18 cellular contexts compared by ENCODE assay signal in genomic region chr7:115449689-115450088, GRCh38.
"Had no signal": no experiment of that assay in that cellular context is flagged by ENCODE, and none has a peak within 500 bp of the region (broad histone marks: within the 10 kb centered on the region; RNA-seq: fewer than 3 reads in every experiment).

No MANE protein-coding gene starts in this region.

- H3K9me3 ChIP-seq: body of pancreas, tibial artery, uterus had no signal

- H3K36me3 Mint-ChIP-seq: mesothelial cell of epicardium; stimulated activated memory B cell treated with anti-CD40 and anti-IgM and Interleukin-4, amounts not matched to agents 10 μg/mL and 1 μg/mL and 100 μg/mL, for 72 hours had no signal

- H3K36me3 ChIP-seq: right atrium auricular region, tibial artery, uterus had no signal

- H3K4me1 Mint-ChIP-seq: mesothelial cell of epicardium had no signal

- H3K4me3 Mint-ChIP-seq: activated CD8-positive, alpha-beta T cell treated with anti-CD3 and anti-CD28 coated beads, Interleukin-2, amount 10 ng/mL, durations not matched to agents 7 days and 5 days; mesothelial cell of epicardium; stimulated activated memory B cell treated with anti-CD40 and anti-IgM and Interleukin-4, amounts not matched to agents 10 μg/mL and 1 μg/mL and 100 μg/mL, for 72 hours had no signal

- H3K4me1 ChIP-seq: body of pancreas, right atrium auricular region, tibial artery, uterus had no signal

- H3K27ac Mint-ChIP-seq: activated CD8-positive, alpha-beta T cell treated with anti-CD3 and anti-CD28 coated beads, Interleukin-2, amount 10 ng/mL, durations not matched to agents 7 days and 5 days; mesothelial cell of epicardium; stimulated activated memory B cell treated with anti-CD40 and anti-IgM and Interleukin-4, amounts not matched to agents 10 μg/mL and 1 μg/mL and 100 μg/mL, for 72 hours had no signal

- H3K79me2 ChIP-seq: hepatocyte had no signal

- H3K27ac ChIP-seq: body of pancreas, epithelial cell of prostate, hepatocyte, right atrium auricular region, tibial artery, uterus had no signal

- H3K9me3 Mint-ChIP-seq: stimulated activated memory B cell treated with anti-CD40 and anti-IgM and Interleukin-4, amounts not matched to agents 10 μg/mL and 1 μg/mL and 100 μg/mL, for 72 hours had no signal

- DNase-seq: activated CD4-positive, alpha-beta T cell treated with anti-CD3 and anti-CD28 coated beads for 1 hour; activated CD8-positive, alpha-beta memory T cell treated with anti-CD3 and anti-CD28 coated beads, Interleukin-2, amount 50 U/mL, for 48 hours; activated CD8-positive, alpha-beta T cell treated with anti-CD3 and anti-CD28 coated beads, Interleukin-2, amount 10 ng/mL, durations not matched to agents 7 days and 5 days; activated naive CD4-positive, alpha-beta T cell treated with anti-CD3 and anti-CD28 coated beads, Interleukin-2, amount 50 U/mL, for 16 hours; amniotic stem cell; body of pancreas; central memory CD4-positive, alpha-beta T cell; cortex of kidney; effector CD8-positive, alpha-beta T cell; stimulated activated CD4-positive, alpha-beta T cell treated with anti-CD3 and anti-CD28 coated beads, Interleukin-1b, Interleukin-23, amount 100 ng/mL, for 48 hours; T-helper 9 cell; tibial artery; uterus had no signal

- H3K4me3 ChIP-seq: body of pancreas, hepatocyte, right atrium auricular region, tibial artery, uterus had no signal

- H3K4me2 ChIP-seq: hepatocyte had no signal

- H2AFZ ChIP-seq: hepatocyte had no signal

- ATAC-seq: activated CD8-positive, alpha-beta T cell treated with anti-CD3 and anti-CD28 coated beads, Interleukin-2, amount 10 ng/mL, durations not matched to agents 7 days and 5 days; body of pancreas; stimulated activated memory B cell treated with anti-CD40 and anti-IgM and Interleukin-4, amounts not matched to agents 10 μg/mL and 1 μg/mL and 100 μg/mL, for 72 hours had no signal

- H3K27me3 ChIP-seq: body of pancreas, hepatocyte, right atrium auricular region, tibial artery, uterus had no signal
